16 cellular contexts compared by ENCODE assay signal in the genomic region with DNA sequence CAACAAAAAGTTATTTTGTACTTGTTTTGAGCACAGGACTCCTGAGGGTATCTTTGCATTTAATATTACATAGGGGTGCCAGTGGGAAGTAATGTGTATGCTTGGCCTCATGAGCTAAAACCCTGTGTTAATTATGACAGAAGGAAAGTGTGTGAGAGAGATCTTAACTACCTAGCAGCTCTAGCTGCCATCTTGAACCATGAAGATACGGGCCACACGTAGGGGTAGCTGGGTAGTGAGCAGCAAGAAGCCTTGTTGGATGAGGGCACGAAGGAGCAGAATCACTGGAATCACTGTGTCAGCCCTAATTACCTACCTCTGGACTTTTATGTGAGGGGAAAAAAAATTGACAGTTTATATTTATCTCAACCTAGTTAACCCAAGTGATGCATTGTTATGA.
"Had no signal": no experiment of that assay in that cellular context is flagged by ENCODE, and none has a peak within 500 bp of the region (broad histone marks: within the 10 kb centered on the region; RNA-seq: fewer than 3 reads in every experiment).

No MANE protein-coding gene starts in this region.

- H3K27me3 ChIP-seq: suprapubic skin had no signal

- H3K27me3 Mint-ChIP-seq: activated CD4-positive, alpha-beta T cell treated with anti-CD3 and anti-CD28 coated beads, Interleukin-2, amount 10 ng/mL, durations not matched to agents 24 days and 14 days; activated naive CD8-positive, alpha-beta T cell treated with anti-CD3 and anti-CD28 coated beads, Interleukin-2, amount 50 U/mL, for 24 hours had no signal

- H3K27ac Mint-ChIP-seq: activated CD4-positive, alpha-beta T cell treated with anti-CD3 and anti-CD28 coated beads, Interleukin-2, amount 10 ng/mL, durations not matched to agents 24 days and 14 days had no signal

- H3K27ac ChIP-seq: epithelial cell of prostate, parathyroid adenoma, suprapubic skin had no signal

- H3K4me3 ChIP-seq: suprapubic skin had no signal

- DNase-seq: activated CD4-positive, alpha-beta T cell treated with anti-CD3 and anti-CD28 coated beads, Interleukin-2, amount 10 ng/mL, durations not matched to agents 24 days and 14 days; activated CD4-positive, CD25-positive, alpha-beta regulatory T cell; activated naive CD4-positive, alpha-beta T cell treated with anti-CD3 and anti-CD28 coated beads for 36 hours; activated naive CD8-positive, alpha-beta T cell treated with anti-CD3 and anti-CD28 coated beads, Interleukin-2, amount 50 U/mL, for 24 hours; aorta; cerebellar nuclear complex; effector memory CD4-positive, alpha-beta T cell; foreskin melanocyte; left cardiac atrium; stimulated activated CD4-positive, alpha-beta T cell treated with anti-CD3 and anti-CD28 coated beads, Interleukin-12 subunit alpha, Interleukin-12 subunit beta, amount 100 ng/mL, for 4 hours; stimulated activated CD4-positive, alpha-beta T cell treated with anti-CD3 and anti-CD28 coated beads, Interleukin-2, amount 100 ng/mL, for 24 hours; trophoblast cell had no signal

- H3K4me3 Mint-ChIP-seq: activated CD4-positive, alpha-beta T cell treated with anti-CD3 and anti-CD28 coated beads, Interleukin-2, amount 10 ng/mL, durations not matched to agents 24 days and 14 days; activated naive CD4-positive, alpha-beta T cell treated with anti-CD3 and anti-CD28 coated beads for 36 hours; activated naive CD8-positive, alpha-beta T cell treated with anti-CD3 and anti-CD28 coated beads, Interleukin-2, amount 50 U/mL, for 24 hours had no signal

- H3K4me1 ChIP-seq: parathyroid adenoma, suprapubic skin had no signal

- FAIRE-seq: TTC549 had no signal

- ATAC-seq: activated naive CD8-positive, alpha-beta T cell treated with anti-CD3 and anti-CD28 coated beads, Interleukin-2, amount 50 U/mL, for 24 hours had no signal
